Comparison of ENCODE assay signal across 1 cellular context in the genomic region with DNA sequence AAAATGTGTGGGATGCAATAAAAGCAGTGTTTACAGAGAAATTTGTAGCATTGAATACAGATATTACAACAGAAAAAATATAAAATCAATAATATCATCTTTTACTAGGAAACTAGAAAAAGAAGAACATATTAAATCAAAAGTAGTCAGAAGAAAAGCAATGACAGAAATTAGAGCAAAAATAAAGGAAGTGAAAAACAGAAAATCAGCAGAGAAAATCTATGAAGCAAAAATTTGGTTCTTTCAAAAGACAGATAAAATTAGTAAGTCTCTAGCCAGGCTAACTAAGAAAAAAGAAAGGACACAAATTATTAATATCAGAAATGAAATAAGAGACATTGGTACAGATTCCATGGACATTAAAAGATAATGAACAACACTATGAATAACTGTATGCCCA.
A peak's percentile ranks its signal among the peaks of the same experiment; 100 is the strongest.
TF ChIP-seq lines count a peak whose summit lies in the region.

No MANE protein-coding gene starts in this region.

TF ChIP-seq in GM12878, 131 proteins besides CTCF, POLR2A, EP300 and RAD21 (continued from another document):
- TF ChIP-seq, protein P1, sequence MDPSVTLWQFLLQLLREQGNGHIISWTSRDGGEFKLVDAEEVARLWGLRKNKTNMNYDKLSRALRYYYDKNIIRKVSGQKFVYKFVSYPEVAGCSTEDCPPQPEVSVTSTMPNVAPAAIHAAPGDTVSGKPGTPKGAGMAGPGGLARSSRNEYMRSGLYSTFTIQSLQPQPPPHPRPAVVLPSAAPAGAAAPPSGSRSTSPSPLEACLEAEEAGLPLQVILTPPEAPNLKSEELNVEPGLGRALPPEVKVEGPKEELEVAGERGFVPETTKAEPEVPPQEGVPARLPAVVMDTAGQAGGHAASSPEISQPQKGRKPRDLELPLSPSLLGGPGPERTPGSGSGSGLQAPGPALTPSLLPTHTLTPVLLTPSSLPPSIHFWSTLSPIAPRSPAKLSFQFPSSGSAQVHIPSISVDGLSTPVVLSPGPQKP (IDR thresholded peaks at IDR 0.05; ENCODE audit: low read depth, low read length) = no peak
- TF ChIP-seq RELA (IDR thresholded peaks at IDR 0.05; ENCODE audit: borderline replicate concordance, partially characterized antibody) (no peak), NFIC (IDR thresholded peaks at IDR 0.05; ENCODE audit: low read depth, low read length) (peak; percentile 26; the same call in 1 of the 2 replicates), CEBPB (IDR thresholded peaks at IDR 0.05; ENCODE audit: borderline replicate concordance in 1 of 2, low read depth in 2 of 2, low read length in 2 of 2) (no peak), SIX5 (IDR thresholded peaks at IDR 0.05; ENCODE audit: low read depth, low read length, severe bottlenecking) (no peak)
